13 cellular contexts compared by ENCODE assay signal in the genomic region with DNA sequence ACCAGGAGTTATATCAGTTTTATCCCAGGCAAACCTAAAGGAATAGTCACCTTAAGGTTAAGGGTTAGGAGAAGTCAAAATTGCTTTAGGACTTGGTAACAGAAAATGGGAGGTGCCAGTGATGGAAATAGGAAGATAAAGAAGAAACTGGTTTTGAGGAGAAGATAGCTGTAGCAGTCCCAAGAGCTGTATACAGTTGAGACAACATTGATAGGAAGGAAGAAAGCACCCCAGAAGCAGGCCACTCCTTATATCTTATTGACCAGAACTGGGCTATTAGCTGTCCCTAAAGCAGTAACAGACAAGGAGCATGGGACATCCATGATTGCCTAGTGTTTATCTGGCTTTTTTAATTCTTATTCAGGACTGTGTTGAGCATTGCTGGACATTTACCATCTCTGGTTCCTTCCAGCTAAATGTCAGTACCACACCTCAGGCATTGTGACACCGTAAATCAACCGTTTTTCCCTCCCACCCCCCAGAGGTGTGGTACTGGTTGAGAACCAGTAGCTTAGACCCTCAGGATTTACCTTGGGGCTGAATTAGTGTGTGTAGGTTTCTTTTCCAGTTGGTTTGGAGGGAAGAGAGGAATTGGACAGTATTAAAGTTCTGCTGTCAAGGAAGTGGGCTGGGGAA. TPM values are rescaled to one million over a fixed set of nuclear protein-coding genes. Genes with fewer than 3 reads are reported as not detected.
DNase-seq lines count a peak whose midpoint lies in the region; ATAC-seq and TF ChIP-seq lines count a peak whose summit lies in the region.
"Had no signal": no experiment of that assay in that cellular context is flagged by ENCODE, and none has a peak within 500 bp of the region (broad histone marks: within the 10 kb centered on the region; RNA-seq: fewer than 3 reads in every experiment).

No MANE protein-coding gene starts in this region.

- TF ChIP-seq POLR2A in GM18505 (IDR thresholded peaks at IDR 0.05; ENCODE audit: borderline replicate concordance, extremely low read depth, insufficient read depth, insufficient read length) = no peak

- intact Hi-C loops in PC-9 (cut with micrococcal nuclease; ENCODE audit: unreplicated experiment) = loop anchor here (5.0 kb wide), 2 partner anchors 47 to 238 kb away; no protein-coding TSS in a partner anchor
- intact Hi-C loops in upper lobe of right lung (cut with DNase I) = no loop called here

- no peak for DNase-seq in stimulated activated naive CD8-positive, alpha-beta T cell treated with anti-CD3 and anti-CD28 coated beads, Interleukin-15, amount 100 ng/mL, for 72 hours
- DNase-seq in PC-9 (no peak), endodermal cell (no peak), DMS 273 (lab: John Stamatoyannopoulos, UW; ENCODE audit: unreplicated experiment) (no peak), upper lobe of right lung (no peak)
- DNase-seq: EL, kidney, NCI-H2081 treated with DMSO at 0.1 percent for 48 hours, SHP77 treated with DMSO at 0.1 percent for 48 hours, T1000 had no signal

- H3K4me1 ChIP-seq in PC-9 (replicated peaks; ENCODE audit: insufficient read depth) = peaks cover 21% of the 10 kb centered on the region
- peaks cover 7% of the 10 kb centered on the region for H3K4me1 ChIP-seq in endodermal cell (ENCODE audit: control insufficient read depth, insufficient read depth, low read length)
- peaks cover 20% of the 10 kb centered on the region for H3K4me1 ChIP-seq in upper lobe of right lung

- POLR2A ChIA-PET in PC-9 (lab: Charles Lee; ENCODE audit: unreplicated experiment) = no interaction called here

- CTCF ChIA-PET in PC-9 (lab: Charles Lee) = no interaction called here

- H3K4me2 ChIP-seq in PC-9 = peak overlapping the region; percentile 97

- H4K20me1 ChIP-seq in PC-9 (ENCODE audit: insufficient read depth) = no peaks in the 10 kb centered on the region

- H3K36me3 Mint-ChIP-seq in stimulated activated naive CD8-positive, alpha-beta T cell treated with anti-CD3 and anti-CD28 coated beads, Interleukin-15, Interleukin-2, amounts not matched to agents 100 ng/mL and 50 ng/mL, for 24 hours (ENCODE audit: low read depth) = peaks cover 6% of the 10 kb centered on the region
- peaks cover 6% of the 10 kb centered on the region for H3K36me3 Mint-ChIP-seq in endodermal cell (ENCODE audit: low read depth)

- peaks cover 2% of the 10 kb centered on the region; the same call in 1 of the 2 replicates for H3K36me3 ChIP-seq in PC-9 (ENCODE audit: low read depth)
- H3K36me3 ChIP-seq in endodermal cell (ENCODE audit: control insufficient read depth, insufficient read depth, low read length) = peaks cover 9% of the 10 kb centered on the region
- no peaks in the 10 kb centered on the region for H3K36me3 ChIP-seq in upper lobe of right lung

- H3K27me3 Mint-ChIP-seq in stimulated activated naive CD8-positive, alpha-beta T cell treated with anti-CD3 and anti-CD28 coated beads, Interleukin-15, Interleukin-2, amounts not matched to agents 100 ng/mL and 50 ng/mL, for 24 hours = no peaks in the 10 kb centered on the region
- H3K27me3 Mint-ChIP-seq in stimulated activated naive CD8-positive, alpha-beta T cell treated with anti-CD3 and anti-CD28 coated beads, Interleukin-15, amount 100 ng/mL, for 72 hours = no peaks in the 10 kb centered on the region
- H3K27me3 Mint-ChIP-seq in endodermal cell (ENCODE audit: insufficient read depth) = peaks cover 2% of the 10 kb centered on the region

- H3K9me3 Mint-ChIP-seq in stimulated activated naive CD8-positive, alpha-beta T cell treated with anti-CD3 and anti-CD28 coated beads, Interleukin-15, Interleukin-2, amounts not matched to agents 100 ng/mL and 50 ng/mL, for 24 hours = no peaks in the 10 kb centered on the region
- H3K9me3 Mint-ChIP-seq in stimulated activated naive CD8-positive, alpha-beta T cell treated with anti-CD3 and anti-CD28 coated beads, Interleukin-15, amount 100 ng/mL, for 72 hours = no peaks in the 10 kb centered on the region
- H3K9me3 Mint-ChIP-seq in endodermal cell = no peaks in the 10 kb centered on the region

- TF ChIP-seq CTCF in PC-9 (conservative IDR thresholded peaks at IDR 0.05) (no peak), endodermal cell (conservative IDR thresholded peaks at IDR 0.05) (no peak), upper lobe of right lung (IDR thresholded peaks at IDR 0.05) (no peak)

- H3K9me3 ChIP-seq in PC-9 (ENCODE audit: insufficient read depth, low read depth) (no peaks in the 10 kb centered on the region), endodermal cell (ENCODE audit: control insufficient read depth, low read length) (no peaks in the 10 kb centered on the region), upper lobe of right lung (no peaks in the 10 kb centered on the region)

- H2AFZ ChIP-seq in PC-9 = no peak overlapping the region

- peak overlapping the region; percentile 21 for H3K4me3 Mint-ChIP-seq in stimulated activated naive CD8-positive, alpha-beta T cell treated with anti-CD3 and anti-CD28 coated beads, Interleukin-15, Interleukin-2, amounts not matched to agents 100 ng/mL and 50 ng/mL, for 24 hours
- no peak overlapping the region for H3K4me3 Mint-ChIP-seq in stimulated activated naive CD8-positive, alpha-beta T cell treated with anti-CD3 and anti-CD28 coated beads, Interleukin-15, amount 100 ng/mL, for 72 hours
- H3K4me3 Mint-ChIP-seq in endodermal cell = no peak overlapping the region

- H3K27ac Mint-ChIP-seq in stimulated activated naive CD8-positive, alpha-beta T cell treated with anti-CD3 and anti-CD28 coated beads, Interleukin-15, Interleukin-2, amounts not matched to agents 100 ng/mL and 50 ng/mL, for 24 hours = peak overlapping the region; percentile 8
- no peak overlapping the region for H3K27ac Mint-ChIP-seq in stimulated activated naive CD8-positive, alpha-beta T cell treated with anti-CD3 and anti-CD28 coated beads, Interleukin-15, amount 100 ng/mL, for 72 hours
- H3K27ac Mint-ChIP-seq in endodermal cell = no peak overlapping the region

- 97% methylated on average over 2 of the region's 2 CpGs; no CpG with 5 or more reads in 1 of the 2 experiments for WGBS in endodermal cell (ENCODE audit: insufficient coverage in 1 of 2, insufficient read length in 1 of 2), 2 experiments

- ATAC-seq in stimulated activated naive CD8-positive, alpha-beta T cell treated with anti-CD3 and anti-CD28 coated beads, Interleukin-15, amount 100 ng/mL, for 72 hours = no peak
- ATAC-seq in GM21367 (IDR thresholded peaks at IDR 0.05; ENCODE audit: unreplicated experiment) = no peak
- ATAC-seq in upper lobe of right lung = no peak
- ATAC-seq in GM18505 (IDR thresholded peaks at IDR 0.05; ENCODE audit: unreplicated experiment) = no peak

- H3K4me1 Mint-ChIP-seq in stimulated activated naive CD8-positive, alpha-beta T cell treated with anti-CD3 and anti-CD28 coated beads, Interleukin-15, Interleukin-2, amounts not matched to agents 100 ng/mL and 50 ng/mL, for 24 hours (ENCODE audit: low read depth) = peaks cover 25% of the 10 kb centered on the region
- peaks cover 27% of the 10 kb centered on the region for H3K4me1 Mint-ChIP-seq in stimulated activated naive CD8-positive, alpha-beta T cell treated with anti-CD3 and anti-CD28 coated beads, Interleukin-15, amount 100 ng/mL, for 72 hours
- H3K4me1 Mint-ChIP-seq in endodermal cell = peaks cover 20% of the 10 kb centered on the region

- H3K9me2 ChIP-seq in PC-9 (ENCODE audit: insufficient read depth) = no peaks in the 10 kb centered on the region; the same call in 1 of the 2 replicates

- 0 out of 2 replicates have a peak, but pooled peaks cover 3% of the 10 kb centered on the region for H3F3A ChIP-seq in PC-9 (ENCODE audit: insufficient read depth, low read depth)

- no TSS peak for BruUV-seq in PC-9 (replicated peaks; lab: Mats Ljungman, UMichigan)

- peak overlapping the region; percentile 87; the same call in 1 of the 2 replicates for H3K4me3 ChIP-seq in PC-9
- H3K4me3 ChIP-seq in endodermal cell (ENCODE audit: low read length) = peak overlapping the region; percentile 96
- no peak overlapping the region for H3K4me3 ChIP-seq in upper lobe of right lung

- H3K27me3 ChIP-seq in PC-9 (ENCODE audit: insufficient read depth, low read depth) (no peaks in the 10 kb centered on the region), endodermal cell (ENCODE audit: control insufficient read depth, insufficient read depth, low read length, poor library complexity, severe bottlenecking) (no peaks in the 10 kb centered on the region), upper lobe of right lung (no peaks in the 10 kb centered on the region)

- no peak overlapping the region for H3K27ac ChIP-seq in PC-9
- no peak overlapping the region for H3K27ac ChIP-seq in endodermal cell (ENCODE audit: low read depth, low read length)
- no peak overlapping the region for H3K27ac ChIP-seq in upper lobe of right lung

- peaks cover 26% of the 10 kb centered on the region for H3K79me2 ChIP-seq in PC-9 (ENCODE audit: low read depth)

- no peak overlapping the region for H3K9ac ChIP-seq in endodermal cell (ENCODE audit: extremely low read depth, low read length, poor library complexity, severe bottlenecking)

RNA-seq across cellular contexts. Expression of gene PGRMC2, which starts 2.0 kb away (rescaled TPM):
- total RNA-seq in PC-9 (2021) (51.7 and 105 TPM in 2 replicates), endodermal cell (10 to 100 TPM; 57.0 to 68.5 TPM), upper lobe of right lung (63.0 TPM)
- polyA plus RNA-seq in endodermal cell (2013, experiment 1 of 2) = 68.7 TPM
- 70.6 TPM for polyA plus RNA-seq in endodermal cell (2013, experiment 2 of 2)
